In the genomic region with DNA sequence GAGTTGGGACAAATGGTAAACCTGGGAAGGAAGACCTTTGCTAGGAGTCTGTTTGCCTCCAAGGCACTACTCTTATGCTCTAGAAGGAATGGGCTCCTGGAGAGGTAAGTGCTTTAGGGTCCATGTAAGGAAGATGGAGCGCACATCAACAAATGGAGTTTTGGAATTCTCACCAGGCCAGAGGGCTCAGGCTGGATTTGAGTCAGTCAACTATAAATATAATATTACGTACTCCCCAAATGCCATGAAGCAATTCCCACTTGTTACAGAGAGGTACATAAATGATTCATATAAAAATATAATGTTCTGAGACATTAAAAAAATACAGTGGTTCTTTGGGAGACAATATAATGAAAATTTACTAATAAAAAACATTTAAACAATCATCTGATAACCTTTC, we compare ENCODE assay signal across 23 cellular contexts. TPM values are rescaled to one million over a fixed set of nuclear protein-coding genes. Genes with fewer than 3 reads are reported as not detected.
A peak's percentile ranks its signal among the peaks of the same experiment; 100 is the strongest.
DNase-seq lines count a peak whose midpoint lies in the region; ATAC-seq, FAIRE-seq and TF ChIP-seq lines count a peak whose summit lies in the region.
"Had no signal": no experiment of that assay in that cellular context is flagged by ENCODE, and none has a peak within 500 bp of the region (broad histone marks: within the 10 kb centered on the region; RNA-seq: fewer than 3 reads in every experiment).

No MANE protein-coding gene starts in this region.

- H3K4me1 Mint-ChIP-seq in MCF 10A (ENCODE audit: insufficient read depth, unreplicated experiment) (peaks cover 5% of the 10 kb centered on the region), neural crest cell (peaks cover 13% of the 10 kb centered on the region)
- peaks cover 16% of the 10 kb centered on the region for H3K4me1 Mint-ChIP-seq in central memory CD8-positive, alpha-beta T cell

- H3K27ac Mint-ChIP-seq in MCF 10A (ENCODE audit: low read depth, unreplicated experiment) (peak overlapping the region; percentile 49), neural crest cell (ENCODE audit: unreplicated experiment) (no peak overlapping the region)
- H3K27ac Mint-ChIP-seq in central memory CD8-positive, alpha-beta T cell (ENCODE audit: low read depth) = no peak overlapping the region

- H3K27ac ChIP-seq in breast epithelium = no peak overlapping the region
- H3K27ac ChIP-seq: A549; BLaER1 treated with 17β-estradiol and CSF1 and Interleukin-3, amounts not matched to agents 10 nM and 100 nM; KMS-11; PC-9; RWPE1 had no signal

- H3K4me3 Mint-ChIP-seq in MCF 10A (ENCODE audit: unreplicated experiment) (no peak overlapping the region), neural crest cell (peak overlapping the region; percentile 88)
- H3K4me3 Mint-ChIP-seq in central memory CD8-positive, alpha-beta T cell = peak overlapping the region; percentile 85

- no peaks in the 10 kb centered on the region for H3K9me3 Mint-ChIP-seq in MCF 10A (ENCODE audit: unreplicated experiment)
- no peaks in the 10 kb centered on the region for H3K9me3 Mint-ChIP-seq in central memory CD8-positive, alpha-beta T cell
- peaks cover 3% of the 10 kb centered on the region for H3K9me3 Mint-ChIP-seq in neural crest cell

- CTCF ChIA-PET in MCF 10A (lab: Yijun Ruan, JAX) = interaction anchor here (1.0 kb wide), 1 partner anchor 400 kb away, joined by 3 read pairs; no protein-coding TSS in a partner anchor

- no peaks in the 10 kb centered on the region for H3K36me3 ChIP-seq in breast epithelium
- H3K36me3 ChIP-seq: MG63 had no signal

- peaks cover 11% of the 10 kb centered on the region for H3K36me3 Mint-ChIP-seq in MCF 10A (ENCODE audit: insufficient read depth, unreplicated experiment)
- H3K36me3 Mint-ChIP-seq in central memory CD8-positive, alpha-beta T cell (ENCODE audit: insufficient read depth) = peaks cover 17% of the 10 kb centered on the region
- peaks cover 7% of the 10 kb centered on the region for H3K36me3 Mint-ChIP-seq in neural crest cell (ENCODE audit: low read depth)

- POLR2A ChIA-PET in MCF 10A (lab: Yijun Ruan, JAX) = interaction anchor here (1.2 kb wide), 1 partner anchor 10 kb away, joined by 3 read pairs; no protein-coding TSS in a partner anchor

- no peak for DNase-seq in MCF 10A (ENCODE audit: unreplicated experiment)
- DNase-seq in breast epithelium (ENCODE audit: low spot score in 2 of 2) = no peak
- no peak for DNase-seq in central memory CD8-positive, alpha-beta T cell (ENCODE audit: low spot score in 2 of 2)
- DNase-seq in neural crest cell (ENCODE audit: low read depth, low spot score) = no peak
- no peak for DNase-seq in AML-193 (lab: John Stamatoyannopoulos, UW)
- DNase-seq in amniotic stem cell (lab: John Stamatoyannopoulos, UW) = no peak
- no peak for DNase-seq in GM12891 (ENCODE audit: insufficient read length, low spot score)
- DNase-seq in KBM-7 = no peak
- DNase-seq: DMS79 treated with DMSO at 0.1 percent for 48 hours, H7, MG63, NCI-H1048, NCI-H1436 treated with DMSO at 0.1 percent for 48 hours, NCI-H2029 treated with DMSO at 0.1 percent for 48 hours, NCI-H2171, NCI-H526, PC-9, SIG-M5 had no signal

- H3K27me3 Mint-ChIP-seq in MCF 10A (ENCODE audit: insufficient read depth, unreplicated experiment) (no peaks in the 10 kb centered on the region), neural crest cell (ENCODE audit: low read depth) (no peaks in the 10 kb centered on the region)
- no peaks in the 10 kb centered on the region for H3K27me3 Mint-ChIP-seq in central memory CD8-positive, alpha-beta T cell

- no peak for ATAC-seq in central memory CD8-positive, alpha-beta T cell (replicated peaks; ENCODE audit: extremely low read depth, poor library complexity, severe bottlenecking)
- ATAC-seq: A549, HepG2 had no signal

- H3K27me3 ChIP-seq in breast epithelium = no peaks in the 10 kb centered on the region
- H3K27me3 ChIP-seq: BLaER1 treated with 17β-estradiol and CSF1 and Interleukin-3, amounts not matched to agents 10 nM and 100 nM; MG63 had no signal

- H3K4me3 ChIP-seq in breast epithelium = no peak overlapping the region
- H3K4me3 ChIP-seq: A549; BLaER1 treated with 17β-estradiol and CSF1 and Interleukin-3, amounts not matched to agents 10 nM and 100 nM; MG63; PC-9 had no signal

- TF ChIP-seq CTCF in MCF 10A (IDR thresholded peaks at IDR 0.05; ENCODE audit: unreplicated experiment) (no peak), breast epithelium (IDR thresholded peaks at IDR 0.05) (no peak), neural crest cell (conservative IDR thresholded peaks at IDR 0.05) (no peak)

- no peak for TF ChIP-seq POLR2A in breast epithelium (IDR thresholded peaks at IDR 0.05)
- no peak for TF ChIP-seq POLR2A in GM12891 (IDR thresholded peaks at IDR 0.05; ENCODE audit: low read depth, low read length)

- no peaks in the 10 kb centered on the region for H3K9me3 ChIP-seq in breast epithelium
- H3K9me3 ChIP-seq: A549; BLaER1 treated with 17β-estradiol and CSF1 and Interleukin-3, amounts not matched to agents 10 nM and 100 nM; MG63 had no signal

- BruUV-seq in MCF 10A (replicated peaks; lab: Mats Ljungman, UMichigan) = no TSS peak

- H3K4me1 ChIP-seq in breast epithelium = no peaks in the 10 kb centered on the region

- intact Hi-C loops in MCF 10A (cut with micrococcal nuclease) = no loop called here
- intact Hi-C loops in breast epithelium (cut with DNase I; ENCODE audit: low total_unique reads) = no loop called here

- FAIRE-seq in GM12891 (lab: Jason Lieb, UNC) = no peak
- FAIRE-seq: A549, HepG2 had no signal

- in situ Hi-C loops in KBM-7 (cut with MboI; ENCODE audit: low pct_unique_long_range_greater_than_20kb, low sequenced_read_pairs) = loop anchor here (25.0 kb wide), 1 partner anchor 584 kb away; no protein-coding TSS in a partner anchor

TF ChIP-seq in GM12891, 5 proteins besides CTCF, POLR2A, EP300 and RAD21:
- no peak for TF ChIP-seq SPI1 (IDR thresholded peaks at IDR 0.05; ENCODE audit: low read depth, low read length)
- no peak for TF ChIP-seq POU2F2 (IDR thresholded peaks at IDR 0.05; ENCODE audit: low read depth, low read length)
- TF ChIP-seq POLR2AphosphoS5 (IDR thresholded peaks at IDR 0.05; ENCODE audit: low read depth, low read length) = no peak
- no peak for TF ChIP-seq PAX5 (IDR thresholded peaks at IDR 0.05; ENCODE audit: insufficient read depth, low read length, severe bottlenecking)
- no peak for TF ChIP-seq TAF1 (IDR thresholded peaks at IDR 0.05; ENCODE audit: low read depth, low read length)

RNA-seq across cellular contexts. Expression of a gene that starts 1.6 kb away (rescaled TPM):
- total RNA-seq in MCF 10A (2022) (0.77 and 0.86 TPM in 2 replicates), breast epithelium (1 to 10 TPM in 2 of 3 donors, under 1 TPM in 1; 0.44 to 1.6 (median 1.3) TPM), neural crest cell (1.7 and 2.0 TPM in 2 replicates)
- 1.6 TPM for polyA plus RNA-seq in GM12891 (2012; ENCODE audit: low read depth, missing spikeins)
- total RNA-seq: H7, PC-9 had no signal

RNA-seq across cellular contexts. Expression of a gene that starts 55.4 kb away (rescaled TPM):
- total RNA-seq in MCF 10A (2022) (27.7 and 28.7 TPM in 2 replicates), breast epithelium (10 to 100 TPM; 14.9 to 17.0 (median 15.1) TPM), neural crest cell (21.6 and 24.9 TPM in 2 replicates)
- 13.7 TPM for polyA plus RNA-seq in GM12891 (2012; ENCODE audit: low read depth, missing spikeins)
